ENCODE assay signal across 11 cellular contexts in the genomic region with DNA sequence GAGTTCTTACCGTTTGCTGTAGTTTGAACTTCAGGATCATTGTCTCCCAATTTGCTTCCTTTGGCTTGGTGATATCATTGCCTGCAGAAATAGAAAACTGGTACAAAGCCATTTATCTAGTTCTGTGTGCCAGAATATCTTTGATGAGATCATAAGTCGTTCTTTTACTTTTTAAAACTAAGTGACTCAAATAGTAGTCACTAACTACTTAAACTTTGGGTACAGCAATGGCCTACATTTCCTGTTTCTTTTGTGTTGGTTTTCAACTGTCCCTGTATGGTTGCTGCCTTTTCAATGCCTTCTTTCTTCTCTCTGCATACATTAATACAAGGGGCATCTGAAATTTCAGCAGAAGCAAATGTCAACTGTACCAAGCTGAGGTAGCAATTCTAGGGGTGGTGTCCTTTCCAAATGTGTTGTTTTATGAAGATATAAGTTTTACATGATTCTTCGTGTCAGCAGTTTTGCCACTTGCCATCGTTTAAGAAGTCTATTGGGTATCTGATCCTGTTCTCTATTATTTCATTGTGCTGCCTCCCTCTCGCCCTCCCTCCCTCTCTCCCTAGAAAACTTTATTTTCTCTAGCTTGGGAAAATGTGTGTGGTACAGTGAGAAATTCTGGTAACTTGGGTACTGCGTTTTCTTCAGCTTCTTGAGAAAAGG.
A peak's percentile ranks its signal among the peaks of the same experiment; 100 is the strongest.
DNase-seq lines count a peak whose midpoint lies in the region; ATAC-seq and TF ChIP-seq lines count a peak whose summit lies in the region.
"Had no signal": no experiment of that assay in that cellular context is flagged by ENCODE, and none has a peak within 500 bp of the region (broad histone marks: within the 10 kb centered on the region; RNA-seq: fewer than 3 reads in every experiment).

No MANE protein-coding gene starts in this region.

- no peak for ATAC-seq in HG03159 (IDR thresholded peaks at IDR 0.05; ENCODE audit: unreplicated experiment)

- H2AFZ ChIP-seq in OCI-LY1 (ENCODE audit: low read length) (no peak overlapping the region), osteoblast (ENCODE audit: low read length) (peak overlapping the region; percentile 53)
- H2AFZ ChIP-seq: hepatocyte had no signal

- H3K27me3 ChIP-seq in OCI-LY1 (ENCODE audit: insufficient read depth, low read length) (no peaks in the 10 kb centered on the region), osteoblast (ENCODE audit: insufficient read depth, low read length) (no peaks in the 10 kb centered on the region)
- no peaks in the 10 kb centered on the region for H3K27me3 ChIP-seq in CD8-positive, alpha-beta memory T cell (ENCODE audit: insufficient read depth, low read length, poor library complexity, severe bottlenecking)
- H3K27me3 ChIP-seq: hepatocyte had no signal

- H3K4me3 ChIP-seq in OCI-LY1 (ENCODE audit: low read depth, low read length, poor library complexity, severe bottlenecking) (no peak overlapping the region), osteoblast (ENCODE audit: insufficient read depth, low read length) (no peak overlapping the region)
- H3K4me3 ChIP-seq in CD8-positive, alpha-beta memory T cell (ENCODE audit: low read length) = no peak overlapping the region
- H3K4me3 ChIP-seq: hepatocyte, thoracic aorta had no signal

- POLR2A ChIA-PET in CD8-positive, alpha-beta memory T cell (lab: Charles Lee) = interaction anchor here (0.7 kb wide), 1 partner anchor 632 kb away, joined by 3 read pairs; no protein-coding TSS in a partner anchor

- H3K4me2 ChIP-seq in OCI-LY1 (ENCODE audit: low read length) = no peak overlapping the region
- peak overlapping the region; percentile 82 for H3K4me2 ChIP-seq in osteoblast (ENCODE audit: insufficient read depth, low read length)
- H3K4me2 ChIP-seq: hepatocyte had no signal

- H3K79me2 ChIP-seq in OCI-LY1 (ENCODE audit: insufficient read depth, low read length) (no peaks in the 10 kb centered on the region), osteoblast (ENCODE audit: insufficient read depth, low read length) (peaks cover 2% of the 10 kb centered on the region)
- H3K79me2 ChIP-seq: hepatocyte had no signal

- peak; percentile 67 for DNase-seq in EL
- DNase-seq in chondrocyte (ENCODE audit: low spot score) = no peak
- DNase-seq in osteoblast (ENCODE audit: insufficient read length, low spot score, missing footprints) = peak; percentile 52
- no peak for DNase-seq in SIG-M5 treated with dmso at 0.1 percent for 504 hours (lab: John Stamatoyannopoulos, UW; ENCODE audit: unreplicated experiment)
- no peak for DNase-seq in CD8-positive, alpha-beta memory T cell
- DNase-seq: NCI-H2171, Right ventricle myocardium superior had no signal

- H3K27ac Mint-ChIP-seq in chondrocyte (ENCODE audit: unreplicated experiment) = peak overlapping the region; percentile 4
- H3K27ac Mint-ChIP-seq in CD8-positive, alpha-beta memory T cell = peak overlapping the region in 4 of 8 donors; percentile 17 to 55 (median 44)

- no peak overlapping the region for H3K9ac ChIP-seq in OCI-LY1 (ENCODE audit: low read length)

- no peaks in the 10 kb centered on the region for H3K9me2 ChIP-seq in OCI-LY1 (ENCODE audit: low read depth, low read length)

- H3K36me3 Mint-ChIP-seq in chondrocyte (ENCODE audit: low read depth) = no peaks in the 10 kb centered on the region
- H3K36me3 Mint-ChIP-seq in CD8-positive, alpha-beta memory T cell = peaks cover 8 to 12% (median 9%) of the 10 kb centered on the region in 3 donors

- H3K36me3 ChIP-seq in OCI-LY1 (ENCODE audit: insufficient read depth, low read length) (no peaks in the 10 kb centered on the region), osteoblast (ENCODE audit: insufficient read depth, low read length) (no peaks in the 10 kb centered on the region)
- H3K36me3 ChIP-seq in CD8-positive, alpha-beta memory T cell (ENCODE audit: insufficient read depth, low read length) = no peaks in the 10 kb centered on the region
- H3K36me3 ChIP-seq: thoracic aorta had no signal

- H3K9me3 ChIP-seq in OCI-LY1 (ENCODE audit: low read length) = no peaks in the 10 kb centered on the region
- H3K9me3 ChIP-seq in osteoblast (ENCODE audit: low read depth, low read length) = no peaks in the 10 kb centered on the region
- no peaks in the 10 kb centered on the region for H3K9me3 ChIP-seq in CD8-positive, alpha-beta memory T cell (ENCODE audit: low read length)
- H3K9me3 ChIP-seq: thoracic aorta had no signal

- no peaks in the 10 kb centered on the region for H3K9me3 Mint-ChIP-seq in chondrocyte (ENCODE audit: low read depth)
- no peaks in the 10 kb centered on the region for H3K9me3 Mint-ChIP-seq in CD8-positive, alpha-beta memory T cell

- H4K20me1 ChIP-seq in OCI-LY1 (ENCODE audit: insufficient read depth, low read length) = no peaks in the 10 kb centered on the region
- H4K20me1 ChIP-seq in osteoblast (ENCODE audit: insufficient read depth, low read length) = no peaks in the 10 kb centered on the region

- CTCF ChIA-PET in CD8-positive, alpha-beta memory T cell (lab: Charles Lee) = interaction anchor here (1.2 kb wide), 1 partner anchor 29 kb away, joined by 3 read pairs; no protein-coding TSS in a partner anchor

- TF ChIP-seq CTCF in OCI-LY1 (IDR thresholded peaks at IDR 0.05; ENCODE audit: low read length) = no peak
- TF ChIP-seq CTCF in chondrocyte (IDR thresholded peaks at IDR 0.05) = no peak
- TF ChIP-seq CTCF in osteoblast (IDR thresholded peaks at IDR 0.05; ENCODE audit: extremely low read depth, low read depth, low read length) = no peak

- H3K27me3 Mint-ChIP-seq in chondrocyte (ENCODE audit: low read depth) = no peaks in the 10 kb centered on the region
- H3K27me3 Mint-ChIP-seq in CD8-positive, alpha-beta memory T cell = no peaks in the 10 kb centered on the region

- peaks cover 34% of the 10 kb centered on the region for H3K4me1 Mint-ChIP-seq in chondrocyte (ENCODE audit: low read depth)
- H3K4me1 Mint-ChIP-seq in CD8-positive, alpha-beta memory T cell = peaks cover 17 to 32% (median 32%) of the 10 kb centered on the region in 3 donors

- H3K4me3 Mint-ChIP-seq in chondrocyte (ENCODE audit: unreplicated experiment) = no peak overlapping the region
- peak overlapping the region in 2 of 7 donors; percentile 18 to 33 for H3K4me3 Mint-ChIP-seq in CD8-positive, alpha-beta memory T cell

- H3K27ac ChIP-seq in OCI-LY1 (ENCODE audit: low read depth, low read length, poor library complexity, severe bottlenecking) = peak overlapping the region; percentile 63
- peak overlapping the region; percentile 84 for H3K27ac ChIP-seq in osteoblast (ENCODE audit: low read depth, low read length)
- no peak overlapping the region for H3K27ac ChIP-seq in CD8-positive, alpha-beta memory T cell (ENCODE audit: low read depth, low read length)
- H3K27ac ChIP-seq: hepatocyte had no signal

- H3K4me1 ChIP-seq in OCI-LY1 (ENCODE audit: insufficient read depth, low read length, severe bottlenecking) (peaks cover 47% of the 10 kb centered on the region), osteoblast (ENCODE audit: insufficient read depth, low read length) (peaks cover 39% of the 10 kb centered on the region)
- H3K4me1 ChIP-seq in CD8-positive, alpha-beta memory T cell (ENCODE audit: insufficient read depth, low read length) = no peaks in the 10 kb centered on the region

- no peaks in the 10 kb centered on the region for H3F3A ChIP-seq in OCI-LY1 (ENCODE audit: insufficient read depth, low read length)

Comparison
In these comparisons a context has a peak if more than half of its experiments do, and no peak if none do; other contexts are left out.
1. DNase-seq: peak in EL (single experiment) and osteoblast (single experiment); none in chondrocyte (single experiment), SIG-M5 treated with dmso at 0.1 percent for 504 hours (single experiment) and CD8-positive, alpha-beta memory T cell (0 of 5).